24 cellular contexts compared by ENCODE assay signal in genomic region chr2:71502941-71503738, GRCh38. TPM values are rescaled to one million over a fixed set of nuclear protein-coding genes. Genes with fewer than 3 reads are reported as not detected.
A peak's percentile ranks its signal among the peaks of the same experiment; 100 is the strongest.
DNase-seq lines count a peak whose midpoint lies in the region; ATAC-seq, FAIRE-seq and TF ChIP-seq lines count a peak whose summit lies in the region.
"Had no signal": no experiment of that assay in that cellular context is flagged by ENCODE, and none has a peak within 500 bp of the region (broad histone marks: within the 10 kb centered on the region; RNA-seq: fewer than 3 reads in every experiment).

No MANE protein-coding gene starts in this region.

- no peaks in the 10 kb centered on the region for H3K9me3 ChIP-seq in astrocyte (ENCODE audit: insufficient read depth, low read depth, low read length)
- no peaks in the 10 kb centered on the region for H3K9me3 ChIP-seq in esophagus (ENCODE audit: control insufficient read depth in 2 of 2, insufficient read depth in 1 of 2, low read depth in 1 of 2, low read length in 1 of 2)
- no peaks in the 10 kb centered on the region for H3K9me3 ChIP-seq in lower lobe of right lung
- H3K9me3 ChIP-seq in gastrocnemius medialis = no peaks in the 10 kb centered on the region
- H3K9me3 ChIP-seq: testis had no signal

- no peak overlapping the region for H3K4me3 Mint-ChIP-seq in astrocyte (ENCODE audit: unreplicated experiment)
- H3K4me3 Mint-ChIP-seq: activated naive CD4-positive, alpha-beta T cell treated with anti-CD3 and anti-CD28 coated beads, Interleukin-2, amount 50 U/mL, for 24 hours; CD14-positive monocyte; dendritic cell treated with granulocyte-macrophage colony-stimulating factor and Interleukin-4, amounts not matched to agents 40 ng/mL and 50 ng/mL, for 4 days had no signal

- TF ChIP-seq CTCF in astrocyte (IDR thresholded peaks at IDR 0.05; ENCODE audit: insufficient read depth, low read depth, low read length) (no peak), lower lobe of right lung (IDR thresholded peaks at IDR 0.05) (no peak), gastrocnemius medialis (IDR thresholded peaks at IDR 0.05 in 4 of 5, conservative IDR thresholded peaks at IDR 0.05 in 1 of 5) (no peak)

- DNase-seq in astrocyte (ENCODE audit: low read depth) = no peak
- DNase-seq in lower lobe of right lung = no peak
- DNase-seq in gastrocnemius medialis = no peak
- no peak for DNase-seq in GDM1 (lab: John Stamatoyannopoulos, UW)
- no peak for DNase-seq in SIG-M5 (lab: John Stamatoyannopoulos, UW)
- no peak for DNase-seq in AG20443 (ENCODE audit: low spot score)
- DNase-seq in amniotic stem cell (lab: John Stamatoyannopoulos, UW) = no peak
- DNase-seq: activated CD8-positive, alpha-beta memory T cell treated with anti-CD3 and anti-CD28 coated beads for 24 hours; activated T-cell treated with anti-CD3 and anti-CD28 coated beads, Interleukin-2, amount 50 U/mL, for 48 hours; DMS 273 treated with DMSO at 0.1 percent for 48 hours; foreskin melanocyte; kidney glomerular epithelial cell; NCI-H1436; NCI-H2171; NCI-H69; retina; RPMI8226; testis had no signal

- intact Hi-C loops in lower lobe of right lung (cut with DNase I) = no loop called here
- intact Hi-C loops in gastrocnemius medialis (cut with DNase I; ENCODE audit: low total_unique reads) = no loop called here

- FAIRE-seq in astrocyte (lab: Jason Lieb, UNC) = no peak

- H3K36me3 ChIP-seq in astrocyte (ENCODE audit: insufficient read depth, low read length) (no peaks in the 10 kb centered on the region), esophagus (ENCODE audit: control insufficient read depth in 2 of 2, insufficient read depth in 2 of 2, low read length in 1 of 2) (no peaks in the 10 kb centered on the region), lower lobe of right lung (no peaks in the 10 kb centered on the region), gastrocnemius medialis (no peaks in the 10 kb centered on the region)

- H3K4me1 ChIP-seq in astrocyte (ENCODE audit: insufficient read depth, low read length) (peaks cover 24% of the 10 kb centered on the region), esophagus (ENCODE audit: control insufficient read depth in 2 of 2, insufficient read depth in 2 of 2, low read length in 1 of 2) (peaks cover 6 to 13% of the 10 kb centered on the region in 2 donors), lower lobe of right lung (peaks cover 50% of the 10 kb centered on the region), gastrocnemius medialis (peaks cover 64 to 75% of the 10 kb centered on the region in 2 donors)
- H3K4me1 ChIP-seq: testis had no signal

- ATAC-seq in lower lobe of right lung = no peak
- ATAC-seq in gastrocnemius medialis = no peak
- ATAC-seq: activated CD4-positive, CD25-positive, alpha-beta regulatory T cell treated with anti-CD3 and anti-CD28 coated beads, Interleukin-2, amount 50 U/mL, for 24 hours had no signal

- no peaks in the 10 kb centered on the region for H4K20me1 ChIP-seq in astrocyte (ENCODE audit: insufficient read depth, low read length)

- no peaks in the 10 kb centered on the region for H3K79me2 ChIP-seq in astrocyte (ENCODE audit: insufficient read depth, low read length)

- TF ChIP-seq POLR2A in gastrocnemius medialis (IDR thresholded peaks at IDR 0.05) = no peak

- no peak overlapping the region for H3K27ac ChIP-seq in astrocyte (ENCODE audit: low read depth, low read length)
- peak overlapping the region; percentile 19 to 45 for H3K27ac ChIP-seq in esophagus (ENCODE audit: low read depth in 2 of 2, low read length in 1 of 2)
- peak overlapping the region; percentile 74 for H3K27ac ChIP-seq in lower lobe of right lung
- H3K27ac ChIP-seq in gastrocnemius medialis = peak overlapping the region; percentile 54 to 80 (median 76)
- H3K27ac ChIP-seq: HL-60, testis had no signal

- H3K27me3 Mint-ChIP-seq in astrocyte (ENCODE audit: low read depth, unreplicated experiment) = peaks cover 2% of the 10 kb centered on the region
- H3K27me3 Mint-ChIP-seq: activated naive CD4-positive, alpha-beta T cell treated with anti-CD3 and anti-CD28 coated beads, Interleukin-2, amount 50 U/mL, for 24 hours; dendritic cell treated with granulocyte-macrophage colony-stimulating factor and Interleukin-4, amounts not matched to agents 40 ng/mL and 50 ng/mL, for 4 days had no signal

- no peak overlapping the region for H3K4me3 ChIP-seq in astrocyte (ENCODE audit: insufficient read depth, low read depth, low read length)
- H3K4me3 ChIP-seq in esophagus (ENCODE audit: low read depth in 1 of 2, low read length in 2 of 2) = no peak overlapping the region
- H3K4me3 ChIP-seq in lower lobe of right lung = no peak overlapping the region
- H3K4me3 ChIP-seq in gastrocnemius medialis = no peak overlapping the region
- H3K4me3 ChIP-seq: testis had no signal

- H3K27me3 ChIP-seq in astrocyte (ENCODE audit: insufficient read depth, low read length) (no peaks in the 10 kb centered on the region), esophagus (ENCODE audit: control insufficient read depth in 1 of 2, insufficient read depth in 2 of 2, low read length in 2 of 2) (no peaks in the 10 kb centered on the region), lower lobe of right lung (ENCODE audit: low read depth) (no peaks in the 10 kb centered on the region), gastrocnemius medialis (no peaks in the 10 kb centered on the region)
- H3K27me3 ChIP-seq: testis had no signal

- H3K9ac ChIP-seq in astrocyte (ENCODE audit: low read length) = no peak overlapping the region

- H3K27ac Mint-ChIP-seq in astrocyte (ENCODE audit: unreplicated experiment) = peak overlapping the region; percentile 84
- H3K27ac Mint-ChIP-seq: activated naive CD4-positive, alpha-beta T cell treated with anti-CD3 and anti-CD28 coated beads, Interleukin-2, amount 50 U/mL, for 24 hours; dendritic cell treated with granulocyte-macrophage colony-stimulating factor and Interleukin-4, amounts not matched to agents 40 ng/mL and 50 ng/mL, for 4 days had no signal

- no peak overlapping the region for H3K4me2 ChIP-seq in astrocyte (ENCODE audit: low read length)

- peak overlapping the region; percentile 22 for H2AFZ ChIP-seq in astrocyte (ENCODE audit: low read depth, low read length)

- H3K4me1 Mint-ChIP-seq in astrocyte (ENCODE audit: low read depth, unreplicated experiment) = peaks cover 47% of the 10 kb centered on the region
- H3K4me1 Mint-ChIP-seq: activated naive CD4-positive, alpha-beta T cell treated with anti-CD3 and anti-CD28 coated beads, Interleukin-2, amount 50 U/mL, for 24 hours had no signal

- H3K9me3 Mint-ChIP-seq in astrocyte (ENCODE audit: unreplicated experiment) = no peaks in the 10 kb centered on the region
- H3K9me3 Mint-ChIP-seq: activated naive CD4-positive, alpha-beta T cell treated with anti-CD3 and anti-CD28 coated beads, Interleukin-2, amount 50 U/mL, for 24 hours; CD14-positive monocyte; dendritic cell treated with granulocyte-macrophage colony-stimulating factor and Interleukin-4, amounts not matched to agents 40 ng/mL and 50 ng/mL, for 4 days had no signal

- peaks cover 27% of the 10 kb centered on the region for H3K36me3 Mint-ChIP-seq in astrocyte (ENCODE audit: low read depth, unreplicated experiment)
- H3K36me3 Mint-ChIP-seq: activated naive CD4-positive, alpha-beta T cell treated with anti-CD3 and anti-CD28 coated beads, Interleukin-2, amount 50 U/mL, for 24 hours had no signal

- WGBS in esophagus, 2 donors = 88% methylated on average over 6 of the region's 6 CpGs

- in situ Hi-C loops in gastrocnemius medialis (cut with MboI; ENCODE audit: low sequenced_read_pairs in 4 of 4) = loop anchor here in 2 of 4 donors (25.0 kb wide), 2 partner anchors 291 to 1234 kb away; no protein-coding TSS in a partner anchor

RNA-seq across cellular contexts. Expression of gene DYSF, which starts 49.8 kb away (rescaled TPM):
- total RNA-seq in astrocyte (123 and 140 TPM in 2 replicates), lower lobe of right lung (41.2 TPM), gastrocnemius medialis (100 to 1,000 TPM in 2 of 4 donors, 10 to 100 TPM in 2; 40.7 to 267 (median 153) TPM)
- polyA plus RNA-seq in esophagus = 1 to 10 TPM; 1.8 to 2.6 TPM
